ENCODE assay signal across 8 cellular contexts in genomic region chr2:127293758-127294562, GRCh38. TPM values are rescaled to one million over a fixed set of nuclear protein-coding genes. Genes with fewer than 3 reads are reported as not detected.
DNase-seq lines count a peak whose midpoint lies in the region.

Gene ERCC3, minus strand, starts transcription at chr2:127294144. Its CDS starts 63 bp downstream, at chr2:127294081.

- H3K4me3 ChIP-seq in HAP-1, result peak within 1 kb of the TSS; percentile 81
- H3K4me3 ChIP-seq in MG63, result peak within 1 kb of the TSS; percentile 98
- H3K4me3 ChIP-seq in SK-N-MC, result peak within 1 kb of the TSS; percentile 97

- H3K27me3 Mint-ChIP-seq in activated naive CD4-positive, alpha-beta T cell treated with anti-CD3 and anti-CD28 coated beads, Interleukin-2, amount 10 ng/mL, durations not matched to agents 7 days and 5 days, result no peaks in the 10 kb centered on the region

- H3K27ac Mint-ChIP-seq in activated naive CD4-positive, alpha-beta T cell treated with anti-CD3 and anti-CD28 coated beads, Interleukin-2, amount 10 ng/mL, durations not matched to agents 7 days and 5 days, result peak within 1 kb of the TSS; percentile 89

- no peaks in the 10 kb centered on the region for H3K9me3 Mint-ChIP-seq in activated naive CD4-positive, alpha-beta T cell treated with anti-CD3 and anti-CD28 coated beads, Interleukin-2, amount 10 ng/mL, durations not matched to agents 7 days and 5 days

- H3K27ac ChIP-seq in SK-N-MC, result peak within 1 kb of the TSS; percentile 80

- peaks cover 48% of the 10 kb centered on the region for H3K36me3 ChIP-seq in HAP-1 (replicated peaks)
- peaks cover 44% of the 10 kb centered on the region for H3K36me3 ChIP-seq in MG63
- H3K36me3 ChIP-seq in SK-N-MC (ENCODE audit: insufficient read depth, low read length), result peaks cover 36% of the 10 kb centered on the region

- DNase-seq in GM03348 (ENCODE audit: low spot score) (peak; percentile 95), HAP-1 (ENCODE audit: low spot score in 2 of 2) (peak; percentile 86 to 90), MG63 (peak; percentile 88), SK-N-MC (ENCODE audit: low read depth, low spot score) (peak; percentile 6), globus pallidus (ENCODE audit: low spot score) (peak; percentile 81), nucleus accumbens (lab: John Stamatoyannopoulos, UW) (peak in 55 of 56 donors; percentile 12 to 89 (median 67)), superior temporal gyrus (ENCODE audit: extremely low spot score) (peak; percentile 88)
- peak; percentile 90 for DNase-seq in activated naive CD4-positive, alpha-beta T cell treated with anti-CD3 and anti-CD28 coated beads, Interleukin-2, amount 10 ng/mL, durations not matched to agents 7 days and 5 days

- H3K4me3 Mint-ChIP-seq in activated naive CD4-positive, alpha-beta T cell treated with anti-CD3 and anti-CD28 coated beads, Interleukin-2, amount 10 ng/mL, durations not matched to agents 7 days and 5 days, result peak within 1 kb of the TSS; percentile 98

- CTCF ChIA-PET in activated naive CD4-positive, alpha-beta T cell treated with anti-CD3 and anti-CD28 coated beads, Interleukin-2, amount 10 ng/mL, durations not matched to agents 7 days and 5 days (lab: Charles Lee), result interaction anchor here (0.7 to 2.3 kb wide), 4 partner anchors 122 to 346 kb away, joined by 3 to 10 read pairs (median 3); no protein-coding TSS in a partner anchor

- H3K9me3 ChIP-seq in HAP-1, result no peaks in the 10 kb centered on the region
- no peaks in the 10 kb centered on the region for H3K9me3 ChIP-seq in MG63
- no peaks in the 10 kb centered on the region for H3K9me3 ChIP-seq in SK-N-MC (ENCODE audit: low read depth, low read length)

- in situ Hi-C loops in HAP-1 (cut with MboI; ENCODE audit: low sequenced_read_pairs), result no loop called here

- H3K9ac ChIP-seq in SK-N-MC (ENCODE audit: insufficient read length), result peak within 1 kb of the TSS; percentile 97

- H3K27me3 ChIP-seq in HAP-1 (ENCODE audit: low read depth) (no peaks in the 10 kb centered on the region), MG63 (no peaks in the 10 kb centered on the region)

- peaks cover 26% of the 10 kb centered on the region for H3K4me1 Mint-ChIP-seq in activated naive CD4-positive, alpha-beta T cell treated with anti-CD3 and anti-CD28 coated beads, Interleukin-2, amount 10 ng/mL, durations not matched to agents 7 days and 5 days

- peaks cover 38% of the 10 kb centered on the region for H3K36me3 Mint-ChIP-seq in activated naive CD4-positive, alpha-beta T cell treated with anti-CD3 and anti-CD28 coated beads, Interleukin-2, amount 10 ng/mL, durations not matched to agents 7 days and 5 days

- peaks cover 5% of the 10 kb centered on the region for H3K4me1 ChIP-seq in HAP-1

RNA-seq across cellular contexts. Expression of gene ERCC3, which starts in this region (rescaled TPM):
- 21.4 and 35.1 TPM in 2 replicates for total RNA-seq in MG63 (2014; rRNA removed; shearing (Covaris generic); ENCODE audit: low replicate concordance)

Comparison
In these comparisons a context has a peak if more than half of its experiments do, and no peak if none do; other contexts are left out.
1. Peak in every context shown above with its lines: DNase-seq, H3K4me3 ChIP-seq and H3K27ac ChIP-seq.
2. DNase-seq: peak in every context shown above with its lines; median percentile 95 in GM03348; 90 in activated naive CD4-positive, alpha-beta T cell treated with anti-CD3 and anti-CD28 coated beads, Interleukin-2, amount 10 ng/mL, durations not matched to agents 7 days and 5 days; 88 in HAP-1; 88 in MG63; 88 in superior temporal gyrus; 81 in globus pallidus; 67 in nucleus accumbens; 6 in SK-N-MC.